Comparison of ENCODE assay signal across 10 cellular contexts in genomic region chr7:150671798-150672585, GRCh38. TPM values are rescaled to one million over a fixed set of nuclear protein-coding genes. Genes with fewer than 3 reads are reported as not detected.
A peak's percentile ranks its signal among the peaks of the same experiment; 100 is the strongest.
DNase-seq lines count a peak whose midpoint lies in the region; ATAC-seq, FAIRE-seq and TF ChIP-seq lines count a peak whose summit lies in the region.
"Not testable (repeated sequence)": the region's sequence is repeated elsewhere in the genome, so short reads cannot be mapped to it uniquely, and the experiment has no call there.
"Had no signal": no experiment of that assay in that cellular context is flagged by ENCODE, and none has a peak within 500 bp of the region (broad histone marks: within the 10 kb centered on the region; RNA-seq: fewer than 3 reads in every experiment).

No MANE protein-coding gene starts in this region.

- not testable (repeated sequence) for H3K4me2 ChIP-seq in Loucy (ENCODE audit: low read depth, low read length, poor library complexity, severe bottlenecking); K562 (ENCODE audit: insufficient read depth, low read length)

- H3K9me1 ChIP-seq in K562 (ENCODE audit: control insufficient read depth, insufficient read depth, low read length) = not testable (repeated sequence)

- under 1% methylated on average over 7 of the region's 7 CpGs for WGBS in K562 (ENCODE audit: insufficient coverage, low coverage, missing lambda C conversion rate)

- not testable (repeated sequence) for H2AFZ ChIP-seq in Loucy (ENCODE audit: low read length); K562 (ENCODE audit: low read depth, low read length)

- peaks cover 78% of the 10 kb centered on the region for H3K4me1 ChIP-seq in CD8-positive, alpha-beta T cell (ENCODE audit: insufficient read depth, low read length)
- H3K4me1 ChIP-seq in Loucy (ENCODE audit: insufficient read depth, low read length, poor library complexity, severe bottlenecking) = peaks cover 65% of the 10 kb centered on the region
- H3K4me1 ChIP-seq in K562 (replicated peaks in 1 of 2; ENCODE audit: control insufficient read depth in 2 of 2, insufficient read depth in 2 of 2, low read length in 2 of 2) = not testable (repeated sequence)
- peaks cover 52 to 65% of the 10 kb centered on the region in 2 donors for H3K4me1 ChIP-seq in naive thymus-derived CD4-positive, alpha-beta T cell (ENCODE audit: control insufficient read depth in 2 of 2, insufficient read depth in 2 of 2, low read length in 2 of 2)

- H3K27ac ChIP-seq in CD8-positive, alpha-beta T cell (ENCODE audit: low read depth, low read length); K562 (ENCODE audit: extremely low read depth, low read depth, low read length); naive thymus-derived CD4-positive, alpha-beta T cell (ENCODE audit: low read depth, low read length): not testable (repeated sequence)

- not testable (repeated sequence) for TF ChIP-seq EP300 in K562 (IDR thresholded peaks at IDR 0.05; ENCODE audit: low read length)

- intact Hi-C loops in CD8-positive, alpha-beta T cell (cut with DNase I, micrococcal nuclease); activated CD4-positive, alpha-beta T cell treated with anti-CD3 and anti-CD28 coated beads for 36 hours (cut with DNase I, micrococcal nuclease); K562 (cut with micrococcal nuclease); naive thymus-derived CD4-positive, alpha-beta T cell (cut with micrococcal nuclease): not testable (repeated sequence)

- not testable (repeated sequence) for H4K20me1 ChIP-seq in Loucy (ENCODE audit: insufficient read depth, low read length, poor library complexity, severe bottlenecking); K562 (replicated peaks; ENCODE audit: control insufficient read depth, insufficient read depth, low read length)

- not testable (repeated sequence) for H3K9me2 ChIP-seq in Loucy (replicated peaks; ENCODE audit: low read depth, low read length)

- TF ChIP-seq CTCF in CD8-positive, alpha-beta T cell (IDR thresholded peaks at IDR 0.05); Loucy (conservative IDR thresholded peaks at IDR 0.05; ENCODE audit: low read length); K562 (IDR thresholded peaks at IDR 0.05 in 2 of 3, conservative IDR thresholded peaks at IDR 0.05 in 1 of 3; ENCODE audit: insufficient read depth in 2 of 3, low read depth in 1 of 3, low read length in 3 of 3): not testable (repeated sequence)

- not testable (repeated sequence) for H3K9me3 ChIP-seq in CD8-positive, alpha-beta T cell (ENCODE audit: low read length); K562 (replicated peaks; ENCODE audit: control insufficient read depth, insufficient read depth, low read depth, low read length); naive thymus-derived CD4-positive, alpha-beta T cell (ENCODE audit: control insufficient read depth in 2 of 3, low read length in 3 of 3)
- H3K9me3 ChIP-seq in Loucy (ENCODE audit: insufficient read depth, low read depth, low read length) = peaks cover 17% of the 10 kb centered on the region

- ATAC-seq in CD8-positive, alpha-beta T cell; activated CD4-positive, alpha-beta T cell treated with anti-CD3 and anti-CD28 coated beads for 36 hours; activated CD8-positive, alpha-beta memory T cell treated with anti-CD3 and anti-CD28 coated beads, Interleukin-2, amount 10 ng/mL, durations not matched to agents 7 days and 5 days; K562; naive thymus-derived CD4-positive, alpha-beta T cell: not testable (repeated sequence)

- not testable (repeated sequence) for H3K27me3 Mint-ChIP-seq in CD8-positive, alpha-beta T cell (ENCODE audit: low read depth); activated CD4-positive, alpha-beta T cell treated with anti-CD3 and anti-CD28 coated beads for 36 hours; activated CD8-positive, alpha-beta memory T cell treated with anti-CD3 and anti-CD28 coated beads, Interleukin-2, amount 10 ng/mL, durations not matched to agents 7 days and 5 days; activated naive CD8-positive, alpha-beta T cell treated with anti-CD3 and anti-CD28 coated beads for 36 hours; naive thymus-derived CD4-positive, alpha-beta T cell

- DNase-seq in CD8-positive, alpha-beta T cell; activated CD4-positive, alpha-beta T cell treated with anti-CD3 and anti-CD28 coated beads for 36 hours; activated CD8-positive, alpha-beta memory T cell treated with anti-CD3 and anti-CD28 coated beads, Interleukin-2, amount 10 ng/mL, durations not matched to agents 7 days and 5 days; activated naive CD8-positive, alpha-beta T cell treated with anti-CD3 and anti-CD28 coated beads for 36 hours; K562 (ENCODE audit: extremely low read depth in 1 of 4, low spot score in 3 of 4); naive thymus-derived CD4-positive, alpha-beta T cell: not testable (repeated sequence)

- H3K9me3 Mint-ChIP-seq in CD8-positive, alpha-beta T cell = peaks cover 12% of the 10 kb centered on the region
- H3K9me3 Mint-ChIP-seq in activated CD4-positive, alpha-beta T cell treated with anti-CD3 and anti-CD28 coated beads for 36 hours (ENCODE audit: low read depth) = peaks cover 18% of the 10 kb centered on the region
- not testable (repeated sequence) for H3K9me3 Mint-ChIP-seq in activated CD8-positive, alpha-beta memory T cell treated with anti-CD3 and anti-CD28 coated beads, Interleukin-2, amount 10 ng/mL, durations not matched to agents 7 days and 5 days (ENCODE audit: low read depth)
- H3K9me3 Mint-ChIP-seq in activated naive CD8-positive, alpha-beta T cell treated with anti-CD3 and anti-CD28 coated beads for 36 hours = peaks cover 28% of the 10 kb centered on the region
- peaks cover 2 to 54% (median 21%) of the 10 kb centered on the region in 11 donors for H3K9me3 Mint-ChIP-seq in naive thymus-derived CD4-positive, alpha-beta T cell

- TF ChIP-seq RAD21 in K562 (CRISPR knock-in tag; conservative IDR thresholded peaks at IDR 0.05 in 1 of 2, IDR thresholded peaks at IDR 0.05 in 1 of 2) = not testable (repeated sequence)

- H3F3A ChIP-seq in Loucy (ENCODE audit: low read depth) = peaks cover 29% of the 10 kb centered on the region

- H3K4me1 Mint-ChIP-seq in CD8-positive, alpha-beta T cell (ENCODE audit: low read depth) = peaks cover 81% of the 10 kb centered on the region
- peaks cover 81% of the 10 kb centered on the region for H3K4me1 Mint-ChIP-seq in activated CD4-positive, alpha-beta T cell treated with anti-CD3 and anti-CD28 coated beads for 36 hours
- peaks cover 77% of the 10 kb centered on the region for H3K4me1 Mint-ChIP-seq in activated CD8-positive, alpha-beta memory T cell treated with anti-CD3 and anti-CD28 coated beads, Interleukin-2, amount 10 ng/mL, durations not matched to agents 7 days and 5 days
- peaks cover 74% of the 10 kb centered on the region for H3K4me1 Mint-ChIP-seq in activated naive CD8-positive, alpha-beta T cell treated with anti-CD3 and anti-CD28 coated beads for 36 hours
- H3K4me1 Mint-ChIP-seq in naive thymus-derived CD4-positive, alpha-beta T cell = peaks cover 49 to 95% (median 81%) of the 10 kb centered on the region in 7 donors

- BruUV-seq in K562 (replicated peaks; lab: Mats Ljungman, UMichigan) = not testable (repeated sequence)

- FAIRE-seq in K562 (lab: Jason Lieb, UNC) = not testable (repeated sequence)

- CTCF ChIA-PET in CD8-positive, alpha-beta T cell (lab: Charles Lee); activated CD4-positive, alpha-beta T cell treated with anti-CD3 and anti-CD28 coated beads for 36 hours (lab: Charles Lee); activated CD8-positive, alpha-beta memory T cell treated with anti-CD3 and anti-CD28 coated beads, Interleukin-2, amount 10 ng/mL, durations not matched to agents 7 days and 5 days (lab: Charles Lee); K562 (lab: Yijun Ruan, JAX; ENCODE audit: low intra/inter-chr PET ratio); naive thymus-derived CD4-positive, alpha-beta T cell (lab: Charles Lee): not testable (repeated sequence)

- not testable (repeated sequence) for H3K79me2 ChIP-seq in Loucy (ENCODE audit: insufficient read depth, low read length); K562 (ENCODE audit: control insufficient read depth, insufficient read depth, low read length)

- H3K36me3 Mint-ChIP-seq in CD8-positive, alpha-beta T cell = peaks cover 37% of the 10 kb centered on the region
- H3K36me3 Mint-ChIP-seq in activated CD4-positive, alpha-beta T cell treated with anti-CD3 and anti-CD28 coated beads for 36 hours (ENCODE audit: low read depth) = peaks cover 16% of the 10 kb centered on the region
- peaks cover 39% of the 10 kb centered on the region for H3K36me3 Mint-ChIP-seq in activated CD8-positive, alpha-beta memory T cell treated with anti-CD3 and anti-CD28 coated beads, Interleukin-2, amount 10 ng/mL, durations not matched to agents 7 days and 5 days
- H3K36me3 Mint-ChIP-seq in activated naive CD8-positive, alpha-beta T cell treated with anti-CD3 and anti-CD28 coated beads for 36 hours = peaks cover 51% of the 10 kb centered on the region
- H3K36me3 Mint-ChIP-seq in naive thymus-derived CD4-positive, alpha-beta T cell = peaks cover 5 to 48% (median 8%) of the 10 kb centered on the region in 5 donors

- H3K27ac Mint-ChIP-seq in CD8-positive, alpha-beta T cell = peak overlapping the region; percentile 75
- H3K27ac Mint-ChIP-seq in activated CD4-positive, alpha-beta T cell treated with anti-CD3 and anti-CD28 coated beads for 36 hours = peak overlapping the region; percentile 37
- H3K27ac Mint-ChIP-seq in activated CD8-positive, alpha-beta memory T cell treated with anti-CD3 and anti-CD28 coated beads, Interleukin-2, amount 10 ng/mL, durations not matched to agents 7 days and 5 days = peak overlapping the region; percentile 35
- peak overlapping the region; percentile 68 for H3K27ac Mint-ChIP-seq in activated naive CD8-positive, alpha-beta T cell treated with anti-CD3 and anti-CD28 coated beads for 36 hours
- peak overlapping the region in 8 of 9 donors; percentile 71 to 100 (median 91) for H3K27ac Mint-ChIP-seq in naive thymus-derived CD4-positive, alpha-beta T cell

- H3K4me3 Mint-ChIP-seq in CD8-positive, alpha-beta T cell; activated CD4-positive, alpha-beta T cell treated with anti-CD3 and anti-CD28 coated beads for 36 hours; activated CD8-positive, alpha-beta memory T cell treated with anti-CD3 and anti-CD28 coated beads, Interleukin-2, amount 10 ng/mL, durations not matched to agents 7 days and 5 days; activated naive CD8-positive, alpha-beta T cell treated with anti-CD3 and anti-CD28 coated beads for 36 hours: not testable (repeated sequence)
- H3K4me3 Mint-ChIP-seq in naive thymus-derived CD4-positive, alpha-beta T cell = peak overlapping the region in 3 of 10 donors; percentile 34 to 58 (median 57)

- H3K4me3 ChIP-seq in CD8-positive, alpha-beta T cell (ENCODE audit: low read depth, low read length); Loucy (ENCODE audit: low read length, poor library complexity, severe bottlenecking); K562; naive thymus-derived CD4-positive, alpha-beta T cell (ENCODE audit: low read length): not testable (repeated sequence)

- peak overlapping the region; percentile 71 for H3K9ac ChIP-seq in Loucy (ENCODE audit: low read depth, low read length, poor library complexity, severe bottlenecking)
- H3K9ac ChIP-seq in K562 (ENCODE audit: insufficient read depth in 1 of 2, low read depth in 2 of 2, low read length in 2 of 2) = not testable (repeated sequence)

- H3K27me3 ChIP-seq in CD8-positive, alpha-beta T cell (ENCODE audit: insufficient read depth, low read length); Loucy (ENCODE audit: insufficient read depth, low read length, poor library complexity, severe bottlenecking); K562 (ENCODE audit: control insufficient read depth in 2 of 2, insufficient read depth in 2 of 2, low read length in 2 of 2); naive thymus-derived CD4-positive, alpha-beta T cell (ENCODE audit: control insufficient read depth in 2 of 2, insufficient read depth in 2 of 2, low read length in 2 of 2): not testable (repeated sequence)

- H3K36me3 ChIP-seq in CD8-positive, alpha-beta T cell (ENCODE audit: insufficient read depth, low read length); Loucy (ENCODE audit: insufficient read depth, low read length); K562 (ENCODE audit: control insufficient read depth, insufficient read depth, low read length); naive thymus-derived CD4-positive, alpha-beta T cell (ENCODE audit: control insufficient read depth in 2 of 3, insufficient read depth in 3 of 3, low read length in 3 of 3): not testable (repeated sequence)

- TF ChIP-seq POLR2A in K562 (conservative IDR thresholded peaks at IDR 0.05) = not testable (repeated sequence)

- POLR2A ChIA-PET in CD8-positive, alpha-beta T cell (lab: Charles Lee) = interaction anchor here (0.8 to 1.5 kb wide), 3 partner anchors 30 to 118 kb away, joined by 3 to 4 read pairs (median 3); no protein-coding TSS in a partner anchor
- POLR2A ChIA-PET in activated CD4-positive, alpha-beta T cell treated with anti-CD3 and anti-CD28 coated beads for 36 hours (lab: Charles Lee) = interaction anchor here (0.6 kb wide), 1 partner anchor 167 kb away, joined by 3 read pairs; no protein-coding TSS in a partner anchor
- POLR2A ChIA-PET in K562 (lab: Yijun Ruan, JAX) = not testable (repeated sequence)
- POLR2A ChIA-PET in naive thymus-derived CD4-positive, alpha-beta T cell (lab: Charles Lee) = interaction anchor here (0.7 to 6.6 kb wide), 17 partner anchors 9 to 158 kb away, joined by 3 to 88 read pairs (median 5); partner anchors contain the start of genes GIMAP1, GIMAP2, GIMAP5 and GIMAP6

- in situ Hi-C loops in K562 (cut with MboI) = not testable (repeated sequence)

RNA-seq across cellular contexts. Expression of gene GIMAP2, which starts 13.5 kb away (rescaled TPM):
- total RNA-seq in CD8-positive, alpha-beta T cell = 10 to 100 TPM; 58.4 to 58.8 TPM
- 10 to 100 TPM; 30.0 to 40.1 TPM for total RNA-seq in activated CD4-positive, alpha-beta T cell treated with anti-CD3 and anti-CD28 coated beads for 36 hours
- 10 to 100 TPM; 60.3 to 80.0 TPM for total RNA-seq in activated CD8-positive, alpha-beta memory T cell treated with anti-CD3 and anti-CD28 coated beads, Interleukin-2, amount 10 ng/mL, durations not matched to agents 7 days and 5 days
- 10 to 100 TPM; 40.7 to 41.2 TPM for total RNA-seq in activated naive CD8-positive, alpha-beta T cell treated with anti-CD3 and anti-CD28 coated beads for 36 hours
- 0.86 TPM in 1 of 2 replicates, not detected in the other for total RNA-seq in K562 (2011; cell fraction: chromatin; rRNA removed; ENCODE audit: low replicate concordance)
- 0.17 and 0.53 TPM in 2 replicates for total RNA-seq in K562 (2011; cell fraction: nucleolus; rRNA removed)
- 0.51 TPM in 1 of 2 replicates, not detected in the other for total RNA-seq in K562 (2011; cell fraction: nucleoplasm; rRNA removed)
- total RNA-seq in K562 (2014; rRNA removed) (0.73 and 1.1 TPM in 2 replicates), K562 (2014; rRNA removed; fragmentation: Illumina TruSeq; extraction: Trizol) (1.1 and 1.4 TPM in 2 replicates), K562 (2015; rRNA removed; fragmentation: Illumina TruSeq; extraction: Trizol) (1.3 and 1.5 TPM in 2 replicates), K562 (2021) (1.1 and 1.2 TPM in 2 replicates)
- polyA plus RNA-seq in K562 (2011; rRNA removed) (0.14 and 0.52 TPM in 2 replicates), K562 (2014; fragmentation: Illumina TruSeq; extraction: Trizol) (0.65 and 0.83 TPM in 2 replicates), K562 (2014; fragmentation: Nextera tagmentation; extraction: Ambion mirVana) (1 to 10 TPM; 1.8 TPM), K562 (2014; rRNA removed) (0.37 and 0.57 TPM in 2 replicates)
- 0.09 and 0.18 TPM in 2 replicates for polyA plus RNA-seq in K562 (2011; cell fraction: cytosol; rRNA removed)
- polyA plus RNA-seq in K562 (2011; cell fraction: nucleus; rRNA removed) = 0.14 and 0.15 TPM in 2 replicates
- polyA plus RNA-seq in K562 (2012) = 2.2 and 9.4 TPM in 2 replicates
- 0.42 and 0.60 TPM in 2 replicates for polyA minus RNA-seq in K562 (2011; rRNA and poly(A)+ RNA removed)
- 0.76 TPM in 1 of 2 replicates, not detected in the other for polyA minus RNA-seq in K562 (2011; cell fraction: cytosol; rRNA and poly(A)+ RNA removed)
- polyA minus RNA-seq in K562 (2011; cell fraction: nucleus; rRNA and poly(A)+ RNA removed) = not detected in 2 replicates
- total RNA-seq in naive thymus-derived CD4-positive, alpha-beta T cell = 100 to 1,000 TPM in 3 of 5 experiments, 10 to 100 TPM in 2; 79.4 to 286 (median 122) TPM
- 100 to 1,000 TPM; 150 to 153 TPM for polyA plus RNA-seq in naive thymus-derived CD4-positive, alpha-beta T cell
- total RNA-seq: GM23248, HT-29 had no signal

RNA-seq across cellular contexts. Expression of gene GIMAP6, which starts 39.8 kb away (rescaled TPM):
- 10 to 100 TPM; 10.5 to 10.8 TPM for total RNA-seq in CD8-positive, alpha-beta T cell
- total RNA-seq in activated CD4-positive, alpha-beta T cell treated with anti-CD3 and anti-CD28 coated beads for 36 hours = 10 to 100 TPM; 21.6 to 25.4 TPM
- 10 to 100 TPM; 54.6 to 65.0 TPM for total RNA-seq in activated CD8-positive, alpha-beta memory T cell treated with anti-CD3 and anti-CD28 coated beads, Interleukin-2, amount 10 ng/mL, durations not matched to agents 7 days and 5 days
- total RNA-seq in activated naive CD8-positive, alpha-beta T cell treated with anti-CD3 and anti-CD28 coated beads for 36 hours = 10 to 100 TPM; 34.2 to 34.8 TPM
- not detected in 2 replicates for total RNA-seq in K562 (2011; cell fraction: chromatin; rRNA removed; ENCODE audit: low replicate concordance)
- total RNA-seq in K562 (2011; cell fraction: nucleolus; rRNA removed) = 0.26 TPM in 1 of 2 replicates, not detected in the other
- total RNA-seq in K562 (2011; cell fraction: nucleoplasm; rRNA removed) = not detected in 2 replicates
- total RNA-seq in K562 (2014; rRNA removed) (0.20 and 0.45 TPM in 2 replicates), K562 (2014; rRNA removed; fragmentation: Illumina TruSeq; extraction: Trizol) (0.18 and 0.22 TPM in 2 replicates), K562 (2015; rRNA removed; fragmentation: Illumina TruSeq; extraction: Trizol) (0.38 and 0.43 TPM in 2 replicates), K562 (2021) (0.38 and 0.49 TPM in 2 replicates)
- polyA plus RNA-seq in K562 (2011; rRNA removed) (0.04 TPM in 1 of 2 replicates, not detected in the other), K562 (2014; fragmentation: Illumina TruSeq; extraction: Trizol) (0.21 TPM in 2 replicates), K562 (2014; fragmentation: Nextera tagmentation; extraction: Ambion mirVana) (under 1 TPM; 0.04 TPM), K562 (2014; rRNA removed) (0.07 and 0.34 TPM in 2 replicates)
- 0.01 and 0.06 TPM in 2 replicates for polyA plus RNA-seq in K562 (2011; cell fraction: cytosol; rRNA removed)
- polyA plus RNA-seq in K562 (2011; cell fraction: nucleus; rRNA removed) = 0.16 TPM in 1 of 2 replicates, not detected in the other
- polyA plus RNA-seq in K562 (2012) = 0.59 and 1.8 TPM in 2 replicates
- not detected in 2 replicates for polyA minus RNA-seq in K562 (2011; rRNA and poly(A)+ RNA removed)
- not detected in 2 replicates for polyA minus RNA-seq in K562 (2011; cell fraction: cytosol; rRNA and poly(A)+ RNA removed)
- 0.13 TPM in 1 of 2 replicates, not detected in the other for polyA minus RNA-seq in K562 (2011; cell fraction: nucleus; rRNA and poly(A)+ RNA removed)
- total RNA-seq in naive thymus-derived CD4-positive, alpha-beta T cell = 100 to 1,000 TPM in 3 of 5 experiments, 10 to 100 TPM in 2; 40.3 to 173 (median 152) TPM
- polyA plus RNA-seq in naive thymus-derived CD4-positive, alpha-beta T cell = 100 to 1,000 TPM; 130 to 188 TPM
- total RNA-seq: GM23248, HT-29 had no signal
- polyA plus RNA-seq: GM23248 had no signal

RNA-seq across cellular contexts. Expression of gene GIMAP1, which starts 44.4 kb away (rescaled TPM):
- total RNA-seq in CD8-positive, alpha-beta T cell = 1 to 10 TPM; 6.1 to 6.2 TPM
- 1 to 10 TPM; 3.5 to 5.5 TPM for total RNA-seq in activated CD4-positive, alpha-beta T cell treated with anti-CD3 and anti-CD28 coated beads for 36 hours
- total RNA-seq in activated CD8-positive, alpha-beta memory T cell treated with anti-CD3 and anti-CD28 coated beads, Interleukin-2, amount 10 ng/mL, durations not matched to agents 7 days and 5 days = 10 to 100 TPM in 1 of 2 experiments, 1 to 10 TPM in 1; 6.8 to 12.4 TPM
- 1 to 10 TPM; 6.1 to 6.2 TPM for total RNA-seq in activated naive CD8-positive, alpha-beta T cell treated with anti-CD3 and anti-CD28 coated beads for 36 hours
- total RNA-seq in K562 (2011; cell fraction: chromatin; rRNA removed; ENCODE audit: low replicate concordance) = not detected in 2 replicates
- not detected in 2 replicates for total RNA-seq in K562 (2011; cell fraction: nucleolus; rRNA removed)
- not detected in 2 replicates for total RNA-seq in K562 (2011; cell fraction: nucleoplasm; rRNA removed)
- total RNA-seq in K562 (2014; rRNA removed) (not detected in 2 replicates), K562 (2014; rRNA removed; fragmentation: Illumina TruSeq; extraction: Trizol) (not detected in 2 replicates), K562 (2015; rRNA removed; fragmentation: Illumina TruSeq; extraction: Trizol) (not detected in 2 replicates), K562 (2021) (0.11 and 0.13 TPM in 2 replicates)
- polyA plus RNA-seq in K562 (2011; rRNA removed) (not detected in 2 replicates), K562 (2014; fragmentation: Illumina TruSeq; extraction: Trizol) (not detected in 2 replicates), K562 (2014; fragmentation: Nextera tagmentation; extraction: Ambion mirVana) (not detected), K562 (2014; rRNA removed) (0.04 TPM in 1 of 2 replicates, not detected in the other)
- 0.03 TPM in 1 of 2 replicates, not detected in the other for polyA plus RNA-seq in K562 (2011; cell fraction: cytosol; rRNA removed)
- not detected in 2 replicates for polyA plus RNA-seq in K562 (2011; cell fraction: nucleus; rRNA removed)
- polyA plus RNA-seq in K562 (2012) = not detected in 2 replicates
- not detected in 2 replicates for polyA minus RNA-seq in K562 (2011; rRNA and poly(A)+ RNA removed)
- polyA minus RNA-seq in K562 (2011; cell fraction: cytosol; rRNA and poly(A)+ RNA removed) = not detected in 2 replicates
- polyA minus RNA-seq in K562 (2011; cell fraction: nucleus; rRNA and poly(A)+ RNA removed) = not detected in 2 replicates
- total RNA-seq in naive thymus-derived CD4-positive, alpha-beta T cell = 100 to 1,000 TPM in 2 of 5 experiments, 10 to 100 TPM in 3; 23.3 to 124 (median 32.6) TPM
- polyA plus RNA-seq in naive thymus-derived CD4-positive, alpha-beta T cell = 100 to 1,000 TPM in 1 of 2 donors, 10 to 100 TPM in 1; 75.4 to 104 TPM
- total RNA-seq: GM23248, H4, HT-29 had no signal
- polyA plus RNA-seq: GM23248 had no signal

Comparison
In these comparisons a context has a peak if more than half of its experiments do, and no peak if none do; other contexts are left out.
1. H3K27ac Mint-ChIP-seq: peak in every context shown above with its lines; median percentile 91 in naive thymus-derived CD4-positive, alpha-beta T cell; 75 in CD8-positive, alpha-beta T cell; 68 in activated naive CD8-positive, alpha-beta T cell treated with anti-CD3 and anti-CD28 coated beads for 36 hours; 37 in activated CD4-positive, alpha-beta T cell treated with anti-CD3 and anti-CD28 coated beads for 36 hours; 35 in activated CD8-positive, alpha-beta memory T cell treated with anti-CD3 and anti-CD28 coated beads, Interleukin-2, amount 10 ng/mL, durations not matched to agents 7 days and 5 days.
2. RNA of gene GIMAP2, which starts 13.5 kb away (total RNA-seq): 79.4 to 286 TPM in naive thymus-derived CD4-positive, alpha-beta T cell, 60.3 to 80.0 TPM in activated CD8-positive, alpha-beta memory T cell treated with anti-CD3 and anti-CD28 coated beads, Interleukin-2, amount 10 ng/mL, durations not matched to agents 7 days and 5 days, 58.4 to 58.8 TPM in CD8-positive, alpha-beta T cell, 40.7 to 41.2 TPM in activated naive CD8-positive, alpha-beta T cell treated with anti-CD3 and anti-CD28 coated beads for 36 hours and 30.0 to 40.1 TPM in activated CD4-positive, alpha-beta T cell treated with anti-CD3 and anti-CD28 coated beads for 36 hours; 0.17 to 1.5 TPM in K562; every median in the first group is over 10 times any median in the second.
3. RNA of gene GIMAP6, which starts 39.8 kb away (total RNA-seq): 40.3 to 173 TPM in naive thymus-derived CD4-positive, alpha-beta T cell, 54.6 to 65.0 TPM in activated CD8-positive, alpha-beta memory T cell treated with anti-CD3 and anti-CD28 coated beads, Interleukin-2, amount 10 ng/mL, durations not matched to agents 7 days and 5 days, 34.2 to 34.8 TPM in activated naive CD8-positive, alpha-beta T cell treated with anti-CD3 and anti-CD28 coated beads for 36 hours, 21.6 to 25.4 TPM in activated CD4-positive, alpha-beta T cell treated with anti-CD3 and anti-CD28 coated beads for 36 hours and 10.5 to 10.8 TPM in CD8-positive, alpha-beta T cell; 0.18 to 0.49 TPM in K562; every median in the first group is over 4 times any median in the second.